ENCODE assay signal across 8 cellular contexts in genomic region chr20:59222239-59222981, GRCh38. TPM values are rescaled to one million over a fixed set of nuclear protein-coding genes. Genes with fewer than 3 reads are reported as not detected.
DNase-seq lines count a peak whose midpoint lies in the region; ATAC-seq and TF ChIP-seq lines count a peak whose summit lies in the region.

No MANE protein-coding gene starts in this region.

- H3K27me3 Mint-ChIP-seq in activated T-cell treated with anti-CD3 and anti-CD28 coated beads, Interleukin-2, amount 50 U/mL, for 24 hours, result no peaks in the 10 kb centered on the region

- DNase-seq in AG08396 (ENCODE audit: low spot score) (peak; percentile 91), HK-2 (ENCODE audit: unreplicated experiment) (peak; percentile 81)
- peak; percentile 92 for DNase-seq in activated T-cell treated with anti-CD3 and anti-CD28 coated beads, Interleukin-2, amount 50 U/mL, for 24 hours
- peak; percentile 50 to 65 for DNase-seq in stimulated activated CD8-positive, alpha-beta memory T cell treated with anti-CD3 and anti-CD28 coated beads, Interleukin-4, amount 100 ng/mL, for 4 hours (ENCODE audit: low read depth in 2 of 2, low spot score in 1 of 2)

- H3K79me2 ChIP-seq in OCI-LY3 (ENCODE audit: low read length), result no peaks in the 10 kb centered on the region

- peak; percentile 100 for TF ChIP-seq CTCF in OCI-LY3 (IDR thresholded peaks at IDR 0.05; ENCODE audit: low read depth, low read length)

- peak overlapping the region; percentile 49 for H3K9ac ChIP-seq in OCI-LY3 (ENCODE audit: low read length)

- H3K27ac ChIP-seq in OCI-LY3 (ENCODE audit: low read length) (no peak overlapping the region), muscle layer of duodenum (ENCODE audit: low read length) (no peak overlapping the region)

- H3K9me3 Mint-ChIP-seq in activated T-cell treated with anti-CD3 and anti-CD28 coated beads, Interleukin-2, amount 50 U/mL, for 24 hours, result no peaks in the 10 kb centered on the region

- peaks cover 11% of the 10 kb centered on the region for H3K36me3 Mint-ChIP-seq in activated T-cell treated with anti-CD3 and anti-CD28 coated beads, Interleukin-2, amount 50 U/mL, for 24 hours (ENCODE audit: low read depth)

- peak overlapping the region; percentile 86 for H3K27ac Mint-ChIP-seq in activated T-cell treated with anti-CD3 and anti-CD28 coated beads, Interleukin-2, amount 50 U/mL, for 24 hours

- H3K4me1 ChIP-seq in OCI-LY3 (ENCODE audit: low read length), result peaks cover 8% of the 10 kb centered on the region
- peaks cover 7 to 12% of the 10 kb centered on the region in 2 donors for H3K4me1 ChIP-seq in muscle layer of duodenum (ENCODE audit: control insufficient read depth in 1 of 2, insufficient read depth in 2 of 2, low read length in 2 of 2)

- H3K4me1 Mint-ChIP-seq in activated T-cell treated with anti-CD3 and anti-CD28 coated beads, Interleukin-2, amount 50 U/mL, for 24 hours (ENCODE audit: low read depth), result peaks cover 38% of the 10 kb centered on the region

- ATAC-seq in GM18867 (IDR thresholded peaks at IDR 0.05; ENCODE audit: unreplicated experiment) (peak; percentile 70), esophagus mucosa (peak; percentile 84)

- H3K27me3 ChIP-seq in OCI-LY3 (ENCODE audit: low read depth, low read length) (peaks cover 76% of the 10 kb centered on the region), muscle layer of duodenum (ENCODE audit: low read depth, low read length) (peaks cover 13% of the 10 kb centered on the region)

- H3K36me3 ChIP-seq in OCI-LY3 (replicated peaks; ENCODE audit: low read depth, low read length), result no peaks in the 10 kb centered on the region
- H3K36me3 ChIP-seq in muscle layer of duodenum (ENCODE audit: control insufficient read depth in 1 of 2, insufficient read depth in 2 of 2, low read length in 2 of 2), result no peaks in the 10 kb centered on the region

- no peaks in the 10 kb centered on the region for H3K9me3 ChIP-seq in OCI-LY3 (ENCODE audit: insufficient read depth, low read length)
- no peaks in the 10 kb centered on the region for H3K9me3 ChIP-seq in muscle layer of duodenum (ENCODE audit: control insufficient read depth in 1 of 2, low read length in 2 of 2)

- H3K4me3 ChIP-seq in OCI-LY3 (ENCODE audit: low read length) (peak overlapping the region; percentile 74), muscle layer of duodenum (ENCODE audit: low read depth in 1 of 2, low read length in 2 of 2) (peak overlapping the region; percentile 50 to 63)

- no peaks in the 10 kb centered on the region for H4K20me1 ChIP-seq in OCI-LY3 (ENCODE audit: insufficient read depth, low read length)

- peak overlapping the region; percentile 83 for H3K4me2 ChIP-seq in OCI-LY3 (ENCODE audit: low read length)

- peak overlapping the region; percentile 87 for H2AFZ ChIP-seq in OCI-LY3 (ENCODE audit: low read depth, low read length)

- peak overlapping the region; percentile 74 for H3K4me3 Mint-ChIP-seq in activated T-cell treated with anti-CD3 and anti-CD28 coated beads, Interleukin-2, amount 50 U/mL, for 24 hours

RNA-seq across cellular contexts. Expression of gene ZNF831, which starts 58.8 kb away (rescaled TPM):
- 0.28 TPM for total RNA-seq in esophagus mucosa
